16 cellular contexts compared by ENCODE assay signal in the genomic region with DNA sequence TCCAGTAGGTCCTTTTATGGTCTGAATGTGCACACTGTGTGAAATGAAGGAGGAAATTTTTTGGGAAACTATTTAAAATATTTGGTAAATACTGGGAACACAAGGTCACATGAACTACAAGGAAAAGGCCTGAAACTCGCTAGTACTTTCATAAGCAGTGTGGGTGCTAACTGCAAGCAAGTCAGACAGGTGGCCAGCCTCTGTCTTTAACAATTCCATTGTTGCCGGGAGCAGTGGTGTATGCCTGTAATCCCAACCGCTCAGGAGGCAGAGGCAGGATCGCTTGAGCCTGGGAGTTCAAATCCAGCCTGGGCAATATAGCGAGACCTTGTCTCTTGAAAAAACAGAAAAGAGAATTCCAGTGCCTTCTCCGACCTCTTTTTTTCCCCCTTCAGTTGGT. TPM values are rescaled to one million over a fixed set of nuclear protein-coding genes. Genes with fewer than 3 reads are reported as not detected.
A peak's percentile ranks its signal among the peaks of the same experiment; 100 is the strongest.
DNase-seq lines count a peak whose midpoint lies in the region; ATAC-seq and TF ChIP-seq lines count a peak whose summit lies in the region.
"Had no signal": no experiment of that assay in that cellular context is flagged by ENCODE, and none has a peak within 500 bp of the region (broad histone marks: within the 10 kb centered on the region; RNA-seq: fewer than 3 reads in every experiment).

No MANE protein-coding gene starts in this region.

- H3K14ac ChIP-seq in mesenchymal stem cell (ENCODE audit: low read length in 2 of 2) = no peak overlapping the region

- H4K8ac ChIP-seq in mesenchymal stem cell (ENCODE audit: low read length) = no peak overlapping the region

- no peaks in the 10 kb centered on the region for H3K27me3 Mint-ChIP-seq in activated naive CD4-positive, alpha-beta T cell treated with anti-CD3 and anti-CD28 coated beads, Interleukin-2, amount 50 U/mL, for 24 hours
- no peaks in the 10 kb centered on the region for H3K27me3 Mint-ChIP-seq in endodermal cell (ENCODE audit: insufficient read depth)
- no peaks in the 10 kb centered on the region for H3K27me3 Mint-ChIP-seq in activated CD8-positive, alpha-beta T cell treated with anti-CD3 and anti-CD28 coated beads for 36 hours
- H3K27me3 Mint-ChIP-seq: CD8-positive, alpha-beta memory T cell; stimulated activated naive CD8-positive, alpha-beta T cell treated with anti-CD3 and anti-CD28 coated beads, Interleukin-15, Interleukin-2, amounts not matched to agents 100 ng/mL and 50 ng/mL, for 24 hours had no signal

- H3K4me1 ChIP-seq in endodermal cell (ENCODE audit: control insufficient read depth, insufficient read depth, low read length) (peaks cover 4% of the 10 kb centered on the region), mesenchymal stem cell (ENCODE audit: control insufficient read depth, insufficient read depth, low read depth, low read length) (peaks cover 19% of the 10 kb centered on the region), upper lobe of right lung (peaks cover 58% of the 10 kb centered on the region)

- peak overlapping the region; percentile 46 for H3K4me2 ChIP-seq in mesenchymal stem cell (ENCODE audit: low read length, poor library complexity, severe bottlenecking)

- no peaks in the 10 kb centered on the region for H3K79me1 ChIP-seq in mesenchymal stem cell (replicated peaks; ENCODE audit: low read length, poor library complexity, severe bottlenecking)

- no peak overlapping the region for H3K18ac ChIP-seq in mesenchymal stem cell (ENCODE audit: low read depth in 1 of 2, low read length in 2 of 2)

- no peak overlapping the region for H2BK15ac ChIP-seq in mesenchymal stem cell (ENCODE audit: low read depth, poor library complexity, severe bottlenecking)

- no peaks in the 10 kb centered on the region for H3K36me3 ChIP-seq in endodermal cell (ENCODE audit: control insufficient read depth, insufficient read depth, low read length)
- no peaks in the 10 kb centered on the region for H3K36me3 ChIP-seq in mesenchymal stem cell (ENCODE audit: control insufficient read depth in 1 of 2, insufficient read depth in 2 of 2, low read depth in 1 of 2, low read length in 2 of 2)
- no peaks in the 10 kb centered on the region for H3K36me3 ChIP-seq in upper lobe of right lung
- H3K36me3 ChIP-seq: sigmoid colon had no signal

- H2BK5ac ChIP-seq in mesenchymal stem cell (ENCODE audit: low read depth, low read length, poor library complexity, severe bottlenecking) = no peak overlapping the region

- no peaks in the 10 kb centered on the region for H3K36me3 Mint-ChIP-seq in activated naive CD4-positive, alpha-beta T cell treated with anti-CD3 and anti-CD28 coated beads, Interleukin-2, amount 50 U/mL, for 24 hours
- no peaks in the 10 kb centered on the region for H3K36me3 Mint-ChIP-seq in endodermal cell (ENCODE audit: low read depth)
- no peaks in the 10 kb centered on the region for H3K36me3 Mint-ChIP-seq in activated CD8-positive, alpha-beta T cell treated with anti-CD3 and anti-CD28 coated beads for 36 hours (ENCODE audit: low read depth)
- H3K36me3 Mint-ChIP-seq: natural killer cell had no signal

- no peak overlapping the region for H3K23ac ChIP-seq in mesenchymal stem cell (ENCODE audit: low read length in 2 of 2)

- CTCF ChIA-PET in activated CD8-positive, alpha-beta T cell treated with anti-CD3 and anti-CD28 coated beads for 36 hours (lab: Charles Lee) = no interaction called here

- no peaks in the 10 kb centered on the region for H3K9me3 Mint-ChIP-seq in activated naive CD4-positive, alpha-beta T cell treated with anti-CD3 and anti-CD28 coated beads, Interleukin-2, amount 50 U/mL, for 24 hours
- no peaks in the 10 kb centered on the region for H3K9me3 Mint-ChIP-seq in endodermal cell
- H3K9me3 Mint-ChIP-seq in activated CD8-positive, alpha-beta T cell treated with anti-CD3 and anti-CD28 coated beads for 36 hours = no peaks in the 10 kb centered on the region
- H3K9me3 Mint-ChIP-seq: CD8-positive, alpha-beta memory T cell; natural killer cell; stimulated activated naive CD8-positive, alpha-beta T cell treated with anti-CD3 and anti-CD28 coated beads, Interleukin-15, Interleukin-2, amounts not matched to agents 100 ng/mL and 50 ng/mL, for 24 hours had no signal

- H3K4me3 ChIP-seq in endodermal cell (ENCODE audit: low read length) (no peak overlapping the region), mesenchymal stem cell (ENCODE audit: insufficient read depth in 1 of 2, low read depth in 1 of 2, low read length in 2 of 2) (no peak overlapping the region), upper lobe of right lung (no peak overlapping the region)
- H3K4me3 ChIP-seq: sigmoid colon had no signal

- peaks cover 71% of the 10 kb centered on the region for H3K4me1 Mint-ChIP-seq in activated naive CD4-positive, alpha-beta T cell treated with anti-CD3 and anti-CD28 coated beads, Interleukin-2, amount 50 U/mL, for 24 hours
- H3K4me1 Mint-ChIP-seq in endodermal cell = peaks cover 35% of the 10 kb centered on the region
- peaks cover 66% of the 10 kb centered on the region for H3K4me1 Mint-ChIP-seq in activated CD8-positive, alpha-beta T cell treated with anti-CD3 and anti-CD28 coated beads for 36 hours (ENCODE audit: low read depth)

- H2BK120ac ChIP-seq in mesenchymal stem cell (ENCODE audit: low read depth, low read length) = no peak overlapping the region

- H3K27ac ChIP-seq in endodermal cell (ENCODE audit: low read depth, low read length) (no peak overlapping the region), mesenchymal stem cell (ENCODE audit: low read length, poor library complexity, severe bottlenecking) (peak overlapping the region; percentile 83), upper lobe of right lung (peak overlapping the region; percentile 28)

- H2AK5ac ChIP-seq in mesenchymal stem cell (ENCODE audit: low read length, severe bottlenecking) = no peak overlapping the region

- no peak overlapping the region for H3K4ac ChIP-seq in mesenchymal stem cell (ENCODE audit: low read depth in 1 of 2, low read length in 2 of 2)

- H2AFZ ChIP-seq in mesenchymal stem cell (ENCODE audit: low read depth, low read length) = no peak overlapping the region

- 74 to 82% methylated on average over 6 of the region's 6 CpGs for WGBS in endodermal cell (ENCODE audit: insufficient coverage in 1 of 2, insufficient read length in 1 of 2), 2 experiments
- 84% methylated on average over 6 of the region's 6 CpGs for WGBS in mesenchymal stem cell

- TF ChIP-seq CTCF in endodermal cell (conservative IDR thresholded peaks at IDR 0.05) = no peak
- no peak for TF ChIP-seq CTCF in upper lobe of right lung (IDR thresholded peaks at IDR 0.05)
- no peak for TF ChIP-seq CTCF in activated CD8-positive, alpha-beta T cell treated with anti-CD3 and anti-CD28 coated beads for 36 hours (IDR thresholded peaks at IDR 0.05)

- POLR2A ChIA-PET in activated CD8-positive, alpha-beta T cell treated with anti-CD3 and anti-CD28 coated beads for 36 hours (lab: Charles Lee) = no interaction called here

- H3K9ac ChIP-seq in endodermal cell (ENCODE audit: extremely low read depth, low read length, poor library complexity, severe bottlenecking) = no peak overlapping the region
- no peak overlapping the region for H3K9ac ChIP-seq in mesenchymal stem cell (ENCODE audit: low read length)

- no peak overlapping the region for H4K91ac ChIP-seq in mesenchymal stem cell (ENCODE audit: low read length)

- H3K27ac Mint-ChIP-seq in activated naive CD4-positive, alpha-beta T cell treated with anti-CD3 and anti-CD28 coated beads, Interleukin-2, amount 50 U/mL, for 24 hours = peak overlapping the region; percentile 21
- peak overlapping the region; percentile 31 for H3K27ac Mint-ChIP-seq in endodermal cell
- no peak overlapping the region for H3K27ac Mint-ChIP-seq in activated CD8-positive, alpha-beta T cell treated with anti-CD3 and anti-CD28 coated beads for 36 hours
- H3K27ac Mint-ChIP-seq: natural killer cell; stimulated activated naive CD8-positive, alpha-beta T cell treated with anti-CD3 and anti-CD28 coated beads, Interleukin-15, Interleukin-2, amounts not matched to agents 100 ng/mL and 50 ng/mL, for 24 hours had no signal

- intact Hi-C loops in upper lobe of right lung (cut with DNase I) = no loop called here
- intact Hi-C loops in activated CD8-positive, alpha-beta T cell treated with anti-CD3 and anti-CD28 coated beads for 36 hours (cut with micrococcal nuclease) = no loop called here

- H3K4me3 Mint-ChIP-seq in activated naive CD4-positive, alpha-beta T cell treated with anti-CD3 and anti-CD28 coated beads, Interleukin-2, amount 50 U/mL, for 24 hours = no peak overlapping the region
- H3K4me3 Mint-ChIP-seq in endodermal cell = no peak overlapping the region
- no peak overlapping the region for H3K4me3 Mint-ChIP-seq in activated CD8-positive, alpha-beta T cell treated with anti-CD3 and anti-CD28 coated beads for 36 hours
- H3K4me3 Mint-ChIP-seq: CD8-positive, alpha-beta memory T cell; natural killer cell; stimulated activated naive CD8-positive, alpha-beta T cell treated with anti-CD3 and anti-CD28 coated beads, Interleukin-15, Interleukin-2, amounts not matched to agents 100 ng/mL and 50 ng/mL, for 24 hours had no signal

- no peaks in the 10 kb centered on the region for H3K27me3 ChIP-seq in endodermal cell (ENCODE audit: control insufficient read depth, insufficient read depth, low read length, poor library complexity, severe bottlenecking)
- H3K27me3 ChIP-seq in mesenchymal stem cell (ENCODE audit: control insufficient read depth in 1 of 2, insufficient read depth in 1 of 2, low read length in 2 of 2) = no peaks in the 10 kb centered on the region
- no peaks in the 10 kb centered on the region for H3K27me3 ChIP-seq in upper lobe of right lung
- H3K27me3 ChIP-seq: sigmoid colon had no signal

- no peaks in the 10 kb centered on the region for H3K9me3 ChIP-seq in endodermal cell (ENCODE audit: control insufficient read depth, low read length)
- no peaks in the 10 kb centered on the region for H3K9me3 ChIP-seq in mesenchymal stem cell (ENCODE audit: control insufficient read depth, low read length)
- H3K9me3 ChIP-seq in upper lobe of right lung = no peaks in the 10 kb centered on the region
- H3K9me3 ChIP-seq: sigmoid colon had no signal

- no peak for DNase-seq in activated naive CD4-positive, alpha-beta T cell (lab: John Stamatoyannopoulos, UW)
- DNase-seq in endodermal cell (peak; percentile 82), mesenchymal stem cell (no peak), upper lobe of right lung (no peak), NCI-H345 (lab: John Stamatoyannopoulos, UW) (no peak)
- no peak for DNase-seq in activated CD8-positive, alpha-beta T cell treated with anti-CD3 and anti-CD28 coated beads for 36 hours
- DNase-seq: activated T-cell treated with anti-CD3 and anti-CD28 coated beads for 4 hours; CD8-positive, alpha-beta memory T cell; effector CD8-positive, alpha-beta T cell; GOT3; natural killer cell; NCI-H446; sigmoid colon had no signal

- ATAC-seq in upper lobe of right lung = peak; percentile 42
- ATAC-seq in activated CD8-positive, alpha-beta T cell treated with anti-CD3 and anti-CD28 coated beads for 36 hours = no peak
- ATAC-seq in GM21786 (IDR thresholded peaks at IDR 0.05; ENCODE audit: unreplicated experiment) = no peak

- no peak overlapping the region for H2BK12ac ChIP-seq in mesenchymal stem cell (ENCODE audit: low read length in 2 of 2)

RNA-seq across cellular contexts. Expression of a gene that starts 37.5 kb away (rescaled TPM):
- 10 to 100 TPM; 31.6 to 38.1 TPM for total RNA-seq in endodermal cell
- 17.8 TPM for polyA plus RNA-seq in endodermal cell (2013, experiment 1 of 2)
- polyA plus RNA-seq in endodermal cell (2013, experiment 2 of 2) = 18.9 TPM
- 11.8 TPM for polyA plus RNA-seq in mesenchymal stem cell (2013, experiment 1 of 2)
- 12.5 TPM for polyA plus RNA-seq in mesenchymal stem cell (2013, experiment 2 of 2)
- total RNA-seq in upper lobe of right lung = 35.0 TPM
- 1 to 10 TPM; 8.3 to 9.4 TPM for total RNA-seq in activated CD8-positive, alpha-beta T cell treated with anti-CD3 and anti-CD28 coated beads for 36 hours
